In the genomic region with DNA sequence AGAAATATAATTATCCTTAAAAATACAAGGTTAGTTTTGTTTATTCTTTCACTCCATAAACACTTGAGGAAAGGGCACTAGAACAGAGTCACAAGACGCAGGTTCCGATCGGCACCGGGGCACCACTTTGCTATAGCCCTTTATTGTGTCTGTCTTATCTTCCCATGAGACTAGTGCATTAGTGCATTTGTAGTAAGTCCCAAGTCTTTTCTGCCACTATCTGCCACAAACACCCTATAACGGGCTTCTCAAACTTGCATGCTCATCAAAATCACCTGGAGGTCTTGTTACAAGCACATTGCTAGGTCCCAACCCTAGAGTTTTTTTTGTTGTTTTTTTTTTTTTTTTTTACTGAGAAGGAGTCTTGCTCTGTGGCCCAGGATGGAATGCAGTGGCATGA, we compare ENCODE assay signal across 28 cellular contexts.
DNase-seq lines count a peak whose midpoint lies in the region; ATAC-seq, FAIRE-seq and TF ChIP-seq lines count a peak whose summit lies in the region.
"Had no signal": no experiment of that assay in that cellular context is flagged by ENCODE, and none has a peak within 500 bp of the region (broad histone marks: within the 10 kb centered on the region; RNA-seq: fewer than 3 reads in every experiment).

No MANE protein-coding gene starts in this region.

- no peaks in the 10 kb centered on the region for H3K27me3 ChIP-seq in osteoblast (ENCODE audit: insufficient read depth, low read length)
- no peaks in the 10 kb centered on the region for H3K27me3 ChIP-seq in pancreas
- H3K27me3 ChIP-seq: body of pancreas, neural progenitor cell, testis had no signal

- no peak overlapping the region for H3K4me3 Mint-ChIP-seq in chondrocyte (ENCODE audit: unreplicated experiment)
- H3K4me3 Mint-ChIP-seq: activated T-helper 1 cell treated with anti-CD3 and anti-CD28 coated beads, Interleukin-12 subunit alpha, Interleukin-12 subunit beta, Interleukin-2, Interleukin-4 antibody, amounts not matched to agents 30 ng/mL and 10 ng/mL and 1 ng/mL, durations not matched to agents 14 hours and 24 hours and 36 hours; immature natural killer cell; neural progenitor cell; stimulated activated naive B cell treated with anti-CD40 and anti-IgM and Interleukin-4, amounts not matched to agents 10 μg/mL and 1 μg/mL and 100 μg/mL, for 72 hours had no signal

- H2AFZ ChIP-seq in osteoblast (ENCODE audit: low read length): no peak overlapping the region
- H2AFZ ChIP-seq: neural progenitor cell had no signal

- TF ChIP-seq POLR2A in A549 (IDR thresholded peaks at IDR 0.05; ENCODE audit: low read length): no peak

- H3K27ac ChIP-seq in A549 (no peak overlapping the region), HEK293 (ENCODE audit: extremely low read depth, low read depth, low read length) (no peak overlapping the region), osteoblast (ENCODE audit: low read depth, low read length) (no peak overlapping the region), pancreas (no peak overlapping the region)
- H3K27ac ChIP-seq: C4-2B, KMS-11, neural progenitor cell, testis had no signal

- CTCF ChIA-PET in A549 (lab: Yijun Ruan, JAX): no interaction called here
- CTCF ChIA-PET in HEK293 (lab: Yijun Ruan, JAX): no interaction called here

- intact Hi-C loops in pancreas (cut with DNase I): no loop called here

- no peaks in the 10 kb centered on the region for H3K27me3 Mint-ChIP-seq in chondrocyte (ENCODE audit: low read depth)
- H3K27me3 Mint-ChIP-seq: stimulated activated naive B cell treated with anti-CD40 and anti-IgM and Interleukin-4, amounts not matched to agents 10 μg/mL and 1 μg/mL and 100 μg/mL, for 72 hours had no signal

- peaks cover 68% of the 10 kb centered on the region for H3K79me2 ChIP-seq in osteoblast (ENCODE audit: insufficient read depth, low read length)

- POLR2A ChIA-PET in A549 (lab: Yijun Ruan, JAX): no interaction called here
- POLR2A ChIA-PET in HEK293 (lab: Yijun Ruan, JAX): no interaction called here

- no peaks in the 10 kb centered on the region; the same call in 2 of the 3 replicates for H3K4me1 ChIP-seq in A549
- peaks cover 3% of the 10 kb centered on the region for H3K4me1 ChIP-seq in HEK293 (ENCODE audit: control insufficient read depth, insufficient read depth, low read length)
- peaks cover 13% of the 10 kb centered on the region for H3K4me1 ChIP-seq in osteoblast (ENCODE audit: insufficient read depth, low read length)
- peaks cover 0 to 6% (median 0%) of the 10 kb centered on the region in 3 donors for H3K4me1 ChIP-seq in pancreas
- H3K4me1 ChIP-seq: testis had no signal

- WGBS in A549 (ENCODE audit: missing lambda C conversion rate): 90% methylated on average over 5 of the region's 5 CpGs
- 86 to 90% methylated on average over 5 of the region's 5 CpGs for WGBS in pancreas, 2 donors

- no peak for TF ChIP-seq EP300 in A549 (IDR thresholded peaks at IDR 0.05)

- DNase-seq in A549 (ENCODE audit: low read depth in 1 of 2, low spot score in 1 of 2) (no peak), chondrocyte (ENCODE audit: low spot score) (no peak), osteoblast (ENCODE audit: insufficient read length, low spot score, missing footprints) (no peak), pancreas (no peak), GOT3 (lab: John Stamatoyannopoulos, UW) (no peak)
- DNase-seq: activated CD4-positive, alpha-beta T cell treated with anti-CD3 and anti-CD28 coated beads, Interleukin-2, amount 50 U/mL, for 4 hours; activated CD4-positive, CD25-positive, alpha-beta regulatory T cell; body of pancreas; effector CD8-positive, alpha-beta T cell; hippocampal formation; immature natural killer cell; left ventricle myocardium superior; mucosa of descending colon; NCI-H146; NCI-H526 treated with DMSO at 0.1 percent for 48 hours; SIG-M5; stimulated activated naive B cell treated with anti-CD40 and anti-IgM and Interleukin-4, amounts not matched to agents 10 μg/mL and 1 μg/mL and 100 μg/mL, for 72 hours; SW 1271; testis had no signal

- no peak for TF ChIP-seq RAD21 in A549 (conservative IDR thresholded peaks at IDR 0.05 in 1 of 2, IDR thresholded peaks at IDR 0.05 in 1 of 2)

- peaks cover 11% of the 10 kb centered on the region for H4K20me1 ChIP-seq in osteoblast (ENCODE audit: insufficient read depth, low read length)

- H3K9me3 ChIP-seq in A549: no peaks in the 10 kb centered on the region
- no peaks in the 10 kb centered on the region for H3K9me3 ChIP-seq in HEK293 (ENCODE audit: control insufficient read depth, insufficient read depth, low read depth, low read length)
- no peaks in the 10 kb centered on the region for H3K9me3 ChIP-seq in osteoblast (ENCODE audit: low read depth, low read length)
- no peaks in the 10 kb centered on the region for H3K9me3 ChIP-seq in pancreas
- H3K9me3 ChIP-seq: body of pancreas, mucosa of descending colon, testis had no signal

- H3K36me3 ChIP-seq in HEK293 (ENCODE audit: control insufficient read depth in 2 of 2, insufficient read depth in 1 of 2, low read length in 2 of 2) (no peaks in the 10 kb centered on the region), osteoblast (ENCODE audit: insufficient read depth, low read length) (no peaks in the 10 kb centered on the region), pancreas (no peaks in the 10 kb centered on the region)
- H3K36me3 ChIP-seq: neural progenitor cell had no signal

- ATAC-seq in A549 (no peak), pancreas (no peak), GM18868 (IDR thresholded peaks at IDR 0.05; ENCODE audit: unreplicated experiment) (no peak), HG02884 (IDR thresholded peaks at IDR 0.05; ENCODE audit: unreplicated experiment) (no peak)
- ATAC-seq: mucosa of descending colon; Panc1; stimulated activated naive B cell treated with anti-CD40 and anti-IgM and Interleukin-4, amounts not matched to agents 10 μg/mL and 1 μg/mL and 100 μg/mL, for 72 hours had no signal

- peak overlapping the region; percentile 64 for H3K27ac Mint-ChIP-seq in chondrocyte (ENCODE audit: unreplicated experiment)
- H3K27ac Mint-ChIP-seq: activated T-helper 1 cell treated with anti-CD3 and anti-CD28 coated beads, Interleukin-12 subunit alpha, Interleukin-12 subunit beta, Interleukin-2, Interleukin-4 antibody, amounts not matched to agents 30 ng/mL and 10 ng/mL and 1 ng/mL, durations not matched to agents 14 hours and 24 hours and 36 hours had no signal

- H3K36me3 Mint-ChIP-seq in chondrocyte (ENCODE audit: low read depth): peaks cover 2% of the 10 kb centered on the region
- H3K36me3 Mint-ChIP-seq: neural progenitor cell had no signal

- H3K9me3 Mint-ChIP-seq in chondrocyte (ENCODE audit: low read depth): no peaks in the 10 kb centered on the region
- H3K9me3 Mint-ChIP-seq: activated T-helper 1 cell treated with anti-CD3 and anti-CD28 coated beads, Interleukin-12 subunit alpha, Interleukin-12 subunit beta, Interleukin-2, Interleukin-4 antibody, amounts not matched to agents 30 ng/mL and 10 ng/mL and 1 ng/mL, durations not matched to agents 14 hours and 24 hours and 36 hours; immature natural killer cell; neural progenitor cell; stimulated activated naive B cell treated with anti-CD40 and anti-IgM and Interleukin-4, amounts not matched to agents 10 μg/mL and 1 μg/mL and 100 μg/mL, for 72 hours had no signal

- no peak overlapping the region for H3K4me3 ChIP-seq in A549
- H3K4me3 ChIP-seq in HEK293 (ENCODE audit: low read depth, low read length): no peak overlapping the region
- H3K4me3 ChIP-seq in osteoblast (ENCODE audit: insufficient read depth, low read length): no peak overlapping the region
- no peak overlapping the region for H3K4me3 ChIP-seq in pancreas
- H3K4me3 ChIP-seq: body of pancreas, mucosa of descending colon, neural progenitor cell, testis had no signal

- FAIRE-seq in A549 (lab: Jason Lieb, UNC) (no peak), pancreas (lab: Jason Lieb, UNC) (no peak)
- FAIRE-seq: HTR-8/SVneo had no signal

- H3K4me1 Mint-ChIP-seq in chondrocyte (ENCODE audit: low read depth): peaks cover 56% of the 10 kb centered on the region

- H3K4me2 ChIP-seq in A549: no peak overlapping the region
- H3K4me2 ChIP-seq in osteoblast (ENCODE audit: insufficient read depth, low read length): peak overlapping the region; percentile 3
- H3K4me2 ChIP-seq: KMS-11, neural progenitor cell had no signal

- TF ChIP-seq CTCF in A549 (IDR thresholded peaks at IDR 0.05) (no peak), HEK293 (tag by site-specific recombination; IDR thresholded peaks at IDR 0.05) (no peak), chondrocyte (IDR thresholded peaks at IDR 0.05) (no peak), osteoblast (IDR thresholded peaks at IDR 0.05; ENCODE audit: extremely low read depth, low read depth, low read length) (no peak), pancreas (IDR thresholded peaks at IDR 0.05) (no peak)

TF ChIP-seq in A549, 52 proteins besides CTCF, POLR2A, EP300 and RAD21:
- peak; percentile 37 for TF ChIP-seq MAFK (IDR thresholded peaks at IDR 0.05; ENCODE audit: partially characterized antibody)
- no peak for TF ChIP-seq RCOR1 (IDR thresholded peaks at IDR 0.05; ENCODE audit: low read depth, low read length)

TF ChIP-seq in HEK293, 187 proteins besides CTCF, POLR2A, EP300 and RAD21:
- 0 out of 2 replicates have a peak, but pooled peaks have one; percentile 27 for TF ChIP-seq ZBTB8A (tag by site-specific recombination; IDR thresholded peaks at IDR 0.05)
- no peak for TF ChIP-seq SP3 (tag by site-specific recombination; IDR thresholded peaks at IDR 0.05)
- TF ChIP-seq ZNF416 (tag by site-specific recombination; IDR thresholded peaks at IDR 0.05): no peak
- no peak for TF ChIP-seq WT1 (tag by site-specific recombination; IDR thresholded peaks at IDR 0.05)
